In the genomic region with DNA sequence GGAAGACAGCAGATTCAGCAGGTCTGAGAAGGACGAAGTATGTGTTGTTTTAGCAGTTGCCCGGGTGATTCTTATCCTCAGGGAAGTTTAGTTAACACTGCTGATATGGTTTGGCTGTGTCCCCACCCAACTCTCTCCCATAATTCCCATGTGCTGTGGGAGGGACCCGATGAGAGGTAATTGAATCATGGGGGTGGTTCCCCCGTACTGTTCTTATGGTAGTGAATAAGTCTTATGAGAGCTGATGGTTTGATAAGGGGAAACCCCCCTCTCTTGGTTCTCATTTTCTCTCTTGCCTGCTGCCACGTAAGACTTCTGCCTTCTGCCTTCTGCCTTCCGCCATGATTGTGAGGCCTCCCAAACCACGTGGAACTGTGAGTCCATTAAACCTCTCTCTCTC, we compare ENCODE assay signal across 16 cellular contexts.
DNase-seq lines count a peak whose midpoint lies in the region; ATAC-seq and TF ChIP-seq lines count a peak whose summit lies in the region.
"Had no signal": no experiment of that assay in that cellular context is flagged by ENCODE, and none has a peak within 500 bp of the region (broad histone marks: within the 10 kb centered on the region; RNA-seq: fewer than 3 reads in every experiment).

No MANE protein-coding gene starts in this region.

- H3K79me2 ChIP-seq in mesendoderm (ENCODE audit: control insufficient read depth, insufficient read depth, low read length) = no peaks in the 10 kb centered on the region

- H3K23ac ChIP-seq in mesendoderm (ENCODE audit: low read length) = no peak overlapping the region

- DNase-seq in activated CD4-positive, alpha-beta memory T cell treated with anti-CD3 and anti-CD28 coated beads for 36 hours = peak; percentile 66
- no peak for DNase-seq in activated CD4-positive, alpha-beta memory T cell treated with anti-CD3 and anti-CD28 coated beads, Interleukin-2, amount 10 ng/mL, durations not matched to agents 7 days and 5 days
- DNase-seq in activated CD4-positive, alpha-beta T cell treated with anti-CD3 and anti-CD28 coated beads, Interleukin-2, amount 50 U/mL, for 24 hours (ENCODE audit: low read depth in 1 of 2, low spot score in 1 of 2) = peak; percentile 6 to 51
- DNase-seq in mesendoderm (peak; percentile 24), progenitor cell of endocrine pancreas (ENCODE audit: low spot score, unreplicated experiment) (no peak)
- peak; percentile 53 for DNase-seq in stimulated activated CD8-positive, alpha-beta memory T cell treated with anti-CD3 and anti-CD28 coated beads, Interleukin-4, amount 100 ng/mL, for 48 hours
- DNase-seq in effector CD4-positive, alpha-beta T cell = no peak
- DNase-seq: activated CD8-positive, alpha-beta memory T cell treated with anti-CD3 and anti-CD28 coated beads, Interleukin-2, amount 50 U/mL, for 4 hours; COR-L47; gastrocnemius medialis; immature natural killer cell; midbrain; NCI-H187; NCI-H526 treated with DMSO at 0.1 percent for 48 hours; testis had no signal

- H3K18ac ChIP-seq in mesendoderm (ENCODE audit: low read length) = no peak overlapping the region

- H3K4me1 Mint-ChIP-seq in activated CD4-positive, alpha-beta memory T cell treated with anti-CD3 and anti-CD28 coated beads for 36 hours (ENCODE audit: low read depth) = peaks cover 41% of the 10 kb centered on the region
- H3K4me1 Mint-ChIP-seq in activated CD4-positive, alpha-beta memory T cell treated with anti-CD3 and anti-CD28 coated beads, Interleukin-2, amount 10 ng/mL, durations not matched to agents 7 days and 5 days = peaks cover 27% of the 10 kb centered on the region
- H3K4me1 Mint-ChIP-seq in progenitor cell of endocrine pancreas (ENCODE audit: low read depth) = no peaks in the 10 kb centered on the region

- H3K27ac Mint-ChIP-seq in activated CD4-positive, alpha-beta memory T cell treated with anti-CD3 and anti-CD28 coated beads for 36 hours = peak overlapping the region; percentile 28
- no peak overlapping the region for H3K27ac Mint-ChIP-seq in activated CD4-positive, alpha-beta memory T cell treated with anti-CD3 and anti-CD28 coated beads, Interleukin-2, amount 10 ng/mL, durations not matched to agents 7 days and 5 days
- H3K27ac Mint-ChIP-seq in progenitor cell of endocrine pancreas = no peak overlapping the region
- H3K27ac Mint-ChIP-seq: immature natural killer cell had no signal

- H4K5ac ChIP-seq in mesendoderm (ENCODE audit: low read length) = no peak overlapping the region

- POLR2A ChIA-PET in activated CD4-positive, alpha-beta memory T cell treated with anti-CD3 and anti-CD28 coated beads for 36 hours (lab: Charles Lee) = interaction anchor here (0.6 to 1.3 kb wide), 3 partner anchors 31 to 99 kb away, joined by 3 to 4 read pairs (median 3); a partner anchor contains a TSS
- POLR2A ChIA-PET in activated CD4-positive, alpha-beta memory T cell treated with anti-CD3 and anti-CD28 coated beads, Interleukin-2, amount 10 ng/mL, durations not matched to agents 7 days and 5 days (lab: Charles Lee) = interaction anchor here (1.6 kb wide), 1 partner anchor 74 kb away, joined by 3 read pairs; no protein-coding TSS in a partner anchor

- ATAC-seq in HG03457 (IDR thresholded peaks at IDR 0.05; ENCODE audit: unreplicated experiment) = no peak
- ATAC-seq: gastrocnemius medialis had no signal

- H3K56ac ChIP-seq in mesendoderm (ENCODE audit: low read length) = no peak overlapping the region

- no peak overlapping the region for H2BK5ac ChIP-seq in mesendoderm (ENCODE audit: low read length)

- no peak overlapping the region for H4K8ac ChIP-seq in mesendoderm (ENCODE audit: low read depth, low read length)

- H3K27me3 ChIP-seq in mesendoderm (ENCODE audit: insufficient read depth, low read length, poor library complexity) = no peaks in the 10 kb centered on the region
- H3K27me3 ChIP-seq: gastrocnemius medialis, testis had no signal

- H3K4me3 ChIP-seq in mesendoderm (ENCODE audit: low read length) = no peak overlapping the region
- H3K4me3 ChIP-seq: gastrocnemius medialis had no signal

- no peak overlapping the region for H3K4ac ChIP-seq in mesendoderm (ENCODE audit: low read depth, low read length)

- no peaks in the 10 kb centered on the region for H3K36me3 ChIP-seq in mesendoderm (ENCODE audit: control insufficient read depth, insufficient read depth, low read length)
- H3K36me3 ChIP-seq: gastrocnemius medialis had no signal

- no peaks in the 10 kb centered on the region for H3K79me1 ChIP-seq in mesendoderm (ENCODE audit: low read length)

- peaks cover 2% of the 10 kb centered on the region for H3K27me3 Mint-ChIP-seq in activated CD4-positive, alpha-beta memory T cell treated with anti-CD3 and anti-CD28 coated beads for 36 hours
- no peaks in the 10 kb centered on the region for H3K27me3 Mint-ChIP-seq in activated CD4-positive, alpha-beta memory T cell treated with anti-CD3 and anti-CD28 coated beads, Interleukin-2, amount 10 ng/mL, durations not matched to agents 7 days and 5 days
- H3K27me3 Mint-ChIP-seq in progenitor cell of endocrine pancreas = peaks cover 8% of the 10 kb centered on the region

- H2BK15ac ChIP-seq in mesendoderm (replicated peaks; ENCODE audit: low read depth) = no peak overlapping the region

- intact Hi-C loops in activated CD4-positive, alpha-beta memory T cell treated with anti-CD3 and anti-CD28 coated beads for 36 hours (cut with micrococcal nuclease) = loop anchor here (1.0 kb wide), 1 partner anchor 32 kb away; no protein-coding TSS in a partner anchor

- no peak overlapping the region for H2BK120ac ChIP-seq in mesendoderm (ENCODE audit: low read depth, low read length)

- TF ChIP-seq CTCF in progenitor cell of endocrine pancreas (IDR thresholded peaks at IDR 0.05; ENCODE audit: unreplicated experiment) = no peak

- no peak overlapping the region for H2AK5ac ChIP-seq in mesendoderm (ENCODE audit: low read length)

- no peak overlapping the region for H3K4me2 ChIP-seq in mesendoderm (ENCODE audit: low read length)

- H3K4me1 ChIP-seq in mesendoderm (ENCODE audit: control insufficient read depth, low read depth, low read length) = no peaks in the 10 kb centered on the region
- H3K4me1 ChIP-seq: gastrocnemius medialis had no signal

- CTCF ChIA-PET in activated CD4-positive, alpha-beta memory T cell treated with anti-CD3 and anti-CD28 coated beads for 36 hours (lab: Charles Lee) = no interaction called here
- CTCF ChIA-PET in activated CD4-positive, alpha-beta memory T cell treated with anti-CD3 and anti-CD28 coated beads, Interleukin-2, amount 10 ng/mL, durations not matched to agents 7 days and 5 days (lab: Charles Lee) = interaction anchor here (0.7 to 1.0 kb wide), 2 partner anchors 40 to 276 kb away, joined by 3 read pairs; no protein-coding TSS in a partner anchor

- H3K9ac ChIP-seq in mesendoderm (ENCODE audit: low read length) = no peak overlapping the region

- H3K4me3 Mint-ChIP-seq in activated CD4-positive, alpha-beta memory T cell treated with anti-CD3 and anti-CD28 coated beads for 36 hours = peak overlapping the region; percentile 26
- H3K4me3 Mint-ChIP-seq in activated CD4-positive, alpha-beta memory T cell treated with anti-CD3 and anti-CD28 coated beads, Interleukin-2, amount 10 ng/mL, durations not matched to agents 7 days and 5 days = no peak overlapping the region
- H3K4me3 Mint-ChIP-seq in progenitor cell of endocrine pancreas (ENCODE audit: low read depth) = no peak overlapping the region
- H3K4me3 Mint-ChIP-seq: immature natural killer cell had no signal

- H3K36me3 Mint-ChIP-seq in activated CD4-positive, alpha-beta memory T cell treated with anti-CD3 and anti-CD28 coated beads for 36 hours = peaks cover 4% of the 10 kb centered on the region
- H3K36me3 Mint-ChIP-seq in activated CD4-positive, alpha-beta memory T cell treated with anti-CD3 and anti-CD28 coated beads, Interleukin-2, amount 10 ng/mL, durations not matched to agents 7 days and 5 days (ENCODE audit: low read depth) = peaks cover 3% of the 10 kb centered on the region
- H3K36me3 Mint-ChIP-seq in progenitor cell of endocrine pancreas (ENCODE audit: insufficient read depth) = no peaks in the 10 kb centered on the region
- H3K36me3 Mint-ChIP-seq: immature natural killer cell had no signal

- WGBS in mesendoderm (ENCODE audit: extremely low coverage, insufficient coverage, low lambda C conversion rate) = no CpG with 5 or more reads among the region's 7 CpGs

- H3K9me3 Mint-ChIP-seq in activated CD4-positive, alpha-beta memory T cell treated with anti-CD3 and anti-CD28 coated beads for 36 hours = peaks cover 11% of the 10 kb centered on the region
- peaks cover 5% of the 10 kb centered on the region for H3K9me3 Mint-ChIP-seq in activated CD4-positive, alpha-beta memory T cell treated with anti-CD3 and anti-CD28 coated beads, Interleukin-2, amount 10 ng/mL, durations not matched to agents 7 days and 5 days
- H3K9me3 Mint-ChIP-seq in progenitor cell of endocrine pancreas (ENCODE audit: low read depth) = peaks cover 5% of the 10 kb centered on the region

- H3K27ac ChIP-seq in mesendoderm (ENCODE audit: low read depth, low read length) = no peak overlapping the region
- H3K27ac ChIP-seq: gastrocnemius medialis, testis had no signal

Comparison
In these comparisons a context has a peak if more than half of its experiments do, and no peak if none do; other contexts are left out.
1. DNase-seq: peak in activated CD4-positive, alpha-beta memory T cell treated with anti-CD3 and anti-CD28 coated beads for 36 hours (single experiment), activated CD4-positive, alpha-beta T cell treated with anti-CD3 and anti-CD28 coated beads, Interleukin-2, amount 50 U/mL, for 24 hours (2 of 2), mesendoderm (single experiment) and stimulated activated CD8-positive, alpha-beta memory T cell treated with anti-CD3 and anti-CD28 coated beads, Interleukin-4, amount 100 ng/mL, for 48 hours (single experiment); none in activated CD4-positive, alpha-beta memory T cell treated with anti-CD3 and anti-CD28 coated beads, Interleukin-2, amount 10 ng/mL, durations not matched to agents 7 days and 5 days (single experiment), effector CD4-positive, alpha-beta T cell (single experiment) and progenitor cell of endocrine pancreas (single experiment).